1 cellular context compared by ENCODE assay signal in genomic region chr17:50184611-50185398, GRCh38.
TF ChIP-seq lines count a peak whose summit lies in the region.

No MANE protein-coding gene starts in this region.

TF ChIP-seq in SK-N-SH treated with all-trans-retinoic acid at 6 μM for 48 hours, 23 proteins besides CTCF, POLR2A, EP300 and RAD21 (continued from another document):
- TF ChIP-seq POU6F1 (CRISPR knock-in tag; IDR thresholded peaks at IDR 0.05; ENCODE audit: borderline replicate concordance, low read depth) (no peak), ESRRG (CRISPR knock-in tag; IDR thresholded peaks at IDR 0.05) (no peak), GLIS3 (CRISPR knock-in tag; IDR thresholded peaks at IDR 0.05) (no peak), ARNTL (CRISPR knock-in tag; IDR thresholded peaks at IDR 0.05; ENCODE audit: borderline replicate concordance, low read depth) (no peak), CSRNP3 (CRISPR knock-in tag; IDR thresholded peaks at IDR 0.05) (no peak), PPARA (CRISPR knock-in tag; IDR thresholded peaks at IDR 0.05; ENCODE audit: borderline replicate concordance) (no peak), ZNF8 (CRISPR knock-in tag; IDR thresholded peaks at IDR 0.05) (no peak), ZNF565 (CRISPR knock-in tag; conservative IDR thresholded peaks at IDR 0.05; ENCODE audit: low read depth) (no peak), OSR1 (CRISPR knock-in tag; IDR thresholded peaks at IDR 0.05) (no peak), ZFP30 (CRISPR knock-in tag; IDR thresholded peaks at IDR 0.05) (no peak), TSHZ2 (CRISPR knock-in tag; IDR thresholded peaks at IDR 0.05) (no peak), ISL1 (CRISPR knock-in tag; IDR thresholded peaks at IDR 0.05) (no peak), ZFP3 (CRISPR knock-in tag; IDR thresholded peaks at IDR 0.05) (no peak), SNAI2 (CRISPR knock-in tag; IDR thresholded peaks at IDR 0.05) (no peak)
TF ChIP-seq in SK-N-SH treated with all-trans-retinoic acid at 6 μM for 48 hours: peak in this region for 0.
